ENCODE assay signal across 19 cellular contexts in the genomic region with DNA sequence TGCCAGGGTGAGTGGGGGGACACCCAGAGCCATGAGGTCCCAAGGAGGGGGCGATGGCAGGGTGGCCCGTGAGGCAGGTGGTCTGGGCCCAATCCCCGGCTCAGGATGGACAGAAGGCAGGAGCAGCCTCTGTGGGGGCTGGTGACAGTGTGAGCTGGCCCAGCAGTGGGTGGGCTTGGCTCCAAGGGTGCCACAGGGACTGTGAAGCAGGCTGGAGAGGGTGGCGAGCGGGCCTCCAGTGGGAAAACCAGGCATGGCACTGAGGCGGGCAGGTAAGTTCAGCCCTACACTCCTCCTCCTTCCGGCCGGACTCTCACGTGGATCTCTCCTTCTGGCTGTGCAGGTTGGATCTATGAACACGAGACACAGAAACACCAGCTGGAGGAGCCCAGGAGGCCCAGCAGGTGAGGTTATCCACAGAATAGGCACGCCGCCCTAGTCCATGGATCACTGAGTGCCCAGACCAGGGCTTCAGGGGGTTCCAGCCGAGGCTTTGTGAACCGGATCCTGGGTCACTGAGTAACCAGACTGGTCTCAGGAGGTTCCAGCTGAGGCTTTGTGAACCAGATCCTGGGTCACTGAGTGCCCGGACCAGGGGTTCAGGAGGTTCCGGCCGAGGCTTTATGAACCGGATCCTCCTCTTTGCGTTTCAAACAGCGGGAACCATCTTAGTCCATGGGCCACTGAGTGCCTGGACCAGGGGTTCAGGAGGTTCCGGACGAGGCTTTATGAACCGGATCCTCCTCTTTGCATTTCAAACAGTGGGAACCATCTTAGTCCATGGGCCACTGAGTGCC.
DNase-seq lines count a peak whose midpoint lies in the region; ATAC-seq and TF ChIP-seq lines count a peak whose summit lies in the region.
"Had no signal": no experiment of that assay in that cellular context is flagged by ENCODE, and none has a peak within 500 bp of the region (broad histone marks: within the 10 kb centered on the region; RNA-seq: fewer than 3 reads in every experiment).

No MANE protein-coding gene starts in this region.

- H3K27ac Mint-ChIP-seq in natural killer cell treated with Interleukin-12 subunit alpha and Interleukin-12 subunit beta and Interleukin-15 and Interleukin-18, amount 100 ng/mL, for 72 hours, result no peak overlapping the region
- H3K27ac Mint-ChIP-seq in natural killer cell (no peak overlapping the region), WTC11 (no peak overlapping the region)
- H3K27ac Mint-ChIP-seq: CD4-positive, alpha-beta T cell; H9; HFFc6 had no signal

- H3K27ac ChIP-seq in lower lobe of right lung, result no peak overlapping the region
- no peak overlapping the region for H3K27ac ChIP-seq in aorta (ENCODE audit: low read depth in 1 of 2, low read length in 2 of 2)
- no peak overlapping the region for H3K27ac ChIP-seq in gastroesophageal sphincter
- H3K27ac ChIP-seq in Karpas-422 (ENCODE audit: low read length), result no peak overlapping the region
- H3K27ac ChIP-seq: SJSA1 had no signal

- H3K4me3 ChIP-seq in lower lobe of right lung (no peak overlapping the region), aorta (ENCODE audit: low read length in 2 of 2) (no peak overlapping the region), gastroesophageal sphincter (no peak overlapping the region), Karpas-422 (ENCODE audit: low read length) (no peak overlapping the region)
- H3K4me3 ChIP-seq: SJSA1 had no signal

- TF ChIP-seq EP300 in gastroesophageal sphincter (IDR thresholded peaks at IDR 0.05), result no peak

- H3K4me1 ChIP-seq in lower lobe of right lung (no peaks in the 10 kb centered on the region), aorta (ENCODE audit: control insufficient read depth in 1 of 2, insufficient read depth in 2 of 2, low read length in 2 of 2) (no peaks in the 10 kb centered on the region), gastroesophageal sphincter (no peaks in the 10 kb centered on the region), Karpas-422 (ENCODE audit: low read length) (no peaks in the 10 kb centered on the region)
- H3K4me1 ChIP-seq: SJSA1 had no signal

- H3K27me3 ChIP-seq in lower lobe of right lung (ENCODE audit: low read depth) (peaks cover 55% of the 10 kb centered on the region), aorta (ENCODE audit: control insufficient read depth in 1 of 2, insufficient read depth in 2 of 2, low read length in 1 of 2) (no peaks in the 10 kb centered on the region), gastroesophageal sphincter (peaks cover 86% of the 10 kb centered on the region), Karpas-422 (ENCODE audit: low read length) (no peaks in the 10 kb centered on the region)

- CTCF ChIA-PET in WTC11 (lab: Charles Lee), result interaction anchor here (2.4 kb wide), 1 partner anchor 90 kb away, joined by 8 read pairs; no protein-coding TSS in a partner anchor

- no peak overlapping the region for H3K4me2 ChIP-seq in Karpas-422 (ENCODE audit: low read depth, low read length, poor library complexity, severe bottlenecking)

- H3K79me2 ChIP-seq in Karpas-422 (ENCODE audit: low read length), result no peaks in the 10 kb centered on the region

- no peak for ATAC-seq in natural killer cell treated with Interleukin-12 subunit alpha and Interleukin-12 subunit beta and Interleukin-15 and Interleukin-18, amount 100 ng/mL, for 72 hours
- ATAC-seq in natural killer cell (no peak), WTC11 (no peak), lower lobe of right lung (no peak), aorta (ENCODE audit: low FRiP score) (no peak), gastroesophageal sphincter (no peak)

- H3K36me3 Mint-ChIP-seq in natural killer cell treated with Interleukin-12 subunit alpha and Interleukin-12 subunit beta and Interleukin-15 and Interleukin-18, amount 100 ng/mL, for 72 hours, result peaks cover 5% of the 10 kb centered on the region
- H3K36me3 Mint-ChIP-seq in natural killer cell, result peaks cover 8% of the 10 kb centered on the region
- no peaks in the 10 kb centered on the region for H3K36me3 Mint-ChIP-seq in WTC11

- H4K20me1 ChIP-seq in Karpas-422 (ENCODE audit: insufficient read depth, low read depth, low read length), result no peaks in the 10 kb centered on the region; the same call in 1 of the 2 replicates

- peaks cover 5% of the 10 kb centered on the region for H3K9me3 Mint-ChIP-seq in natural killer cell treated with Interleukin-12 subunit alpha and Interleukin-12 subunit beta and Interleukin-15 and Interleukin-18, amount 100 ng/mL, for 72 hours
- H3K9me3 Mint-ChIP-seq in natural killer cell, result peaks cover under 1 to 6% of the 10 kb centered on the region in 2 donors
- H3K9me3 Mint-ChIP-seq in WTC11, result peaks cover 5% of the 10 kb centered on the region

- intact Hi-C loops in natural killer cell (cut with micrococcal nuclease) (no loop called here), lower lobe of right lung (cut with DNase I) (no loop called here), aorta (cut with DNase I) (no loop called here)

- H3K9me3 ChIP-seq in lower lobe of right lung, result peaks cover 11% of the 10 kb centered on the region
- H3K9me3 ChIP-seq in aorta (ENCODE audit: control insufficient read depth, low read length), result peaks cover 4% of the 10 kb centered on the region
- peaks cover 0 to 30% (median 2%) of the 10 kb centered on the region in 3 donors for H3K9me3 ChIP-seq in gastroesophageal sphincter
- H3K9me3 ChIP-seq in Karpas-422 (ENCODE audit: low read length), result no peaks in the 10 kb centered on the region; the same call in 1 of the 2 replicates
- H3K9me3 ChIP-seq: SJSA1 had no signal

- TF ChIP-seq POLR2A in gastroesophageal sphincter (IDR thresholded peaks at IDR 0.05), result no peak

- no peaks in the 10 kb centered on the region for H3K4me1 Mint-ChIP-seq in natural killer cell treated with Interleukin-12 subunit alpha and Interleukin-12 subunit beta and Interleukin-15 and Interleukin-18, amount 100 ng/mL, for 72 hours (ENCODE audit: low read depth in 2 of 2)
- H3K4me1 Mint-ChIP-seq in natural killer cell, result no peaks in the 10 kb centered on the region
- no peaks in the 10 kb centered on the region; the same call in 1 of the 2 replicates for H3K4me1 Mint-ChIP-seq in WTC11

- H3K4me3 Mint-ChIP-seq in natural killer cell treated with Interleukin-12 subunit alpha and Interleukin-12 subunit beta and Interleukin-15 and Interleukin-18, amount 100 ng/mL, for 72 hours, result no peak overlapping the region
- H3K4me3 Mint-ChIP-seq in natural killer cell (no peak overlapping the region), WTC11 (no peak overlapping the region)
- H3K4me3 Mint-ChIP-seq: CD4-positive, alpha-beta T cell; H9; HFFc6 had no signal

- no peak overlapping the region for H2AFZ ChIP-seq in Karpas-422 (ENCODE audit: low read length)

- H3K9ac ChIP-seq in Karpas-422 (ENCODE audit: low read length), result no peak overlapping the region

- H3K36me3 ChIP-seq in lower lobe of right lung (no peaks in the 10 kb centered on the region), aorta (ENCODE audit: control insufficient read depth in 1 of 2, insufficient read depth in 2 of 2, low read length in 1 of 2) (no peaks in the 10 kb centered on the region), gastroesophageal sphincter (no peaks in the 10 kb centered on the region), Karpas-422 (ENCODE audit: insufficient read depth, low read length) (no peaks in the 10 kb centered on the region)
- H3K36me3 ChIP-seq: SJSA1 had no signal

- no peak for TF ChIP-seq CTCF in natural killer cell (IDR thresholded peaks at IDR 0.05)
- TF ChIP-seq CTCF in WTC11 (IDR thresholded peaks at IDR 0.05), result no peak
- TF ChIP-seq CTCF in lower lobe of right lung (IDR thresholded peaks at IDR 0.05), result no peak
- no peak for TF ChIP-seq CTCF in gastroesophageal sphincter (IDR thresholded peaks at IDR 0.05)

- no peaks in the 10 kb centered on the region for H3K9me2 ChIP-seq in Karpas-422 (replicated peaks; ENCODE audit: insufficient read depth, low read length)

- POLR2A ChIA-PET in WTC11 (lab: Charles Lee), result no interaction called here

- peaks cover 7 to 9% of the 10 kb centered on the region in 2 donors for H3K27me3 Mint-ChIP-seq in natural killer cell treated with Interleukin-12 subunit alpha and Interleukin-12 subunit beta and Interleukin-15 and Interleukin-18, amount 100 ng/mL, for 72 hours
- peaks cover 2 to 15% of the 10 kb centered on the region in 2 donors for H3K27me3 Mint-ChIP-seq in natural killer cell (ENCODE audit: low read depth in 2 of 2)
- H3K27me3 Mint-ChIP-seq in WTC11 (ENCODE audit: low read depth), result peaks cover 6% of the 10 kb centered on the region

- DNase-seq in natural killer cell treated with Interleukin-12 subunit alpha and Interleukin-12 subunit beta and Interleukin-15 and Interleukin-18, amount 100 ng/mL, for 72 hours (ENCODE audit: low spot score), result peak; percentile 48
- DNase-seq in natural killer cell, result no peak
- DNase-seq in WTC11 (ENCODE audit: low spot score), result peak; percentile 7
- DNase-seq in lower lobe of right lung, result peak; percentile 26
- DNase-seq in aorta, result peak; percentile 34 to 72
- no peak for DNase-seq in activated CD4-positive, alpha-beta T cell treated with anti-CD3 and anti-CD28 coated beads, Interleukin-2, amount 50 U/mL, for 1 hour
- DNase-seq in Karpas-422, result no peak
- DNase-seq: HFFc6; KG1; NCI-H1092 treated with DMSO at 0.1 percent for 48 hours; NCI-H1436 treated with DMSO at 0.1 percent for 48 hours; NCI-H1930; NCI-H510A; NCI-H748 treated with DMSO at 0.1 percent for 48 hours; NK-92 treated with Interleukin-12 subunit alpha and Interleukin-12 subunit beta, amount 100 ng/mL, for 24 hours had no signal

- 84% methylated on average over 22 to 23 of the region's 23 CpGs for WGBS in aorta, 2 donors
- 70 to 83% methylated on average over 1 to 2 of the region's 23 CpGs for WGBS in gastroesophageal sphincter (ENCODE audit: low coverage in 1 of 2), 2 donors

TF ChIP-seq in WTC11, 78 proteins besides CTCF, POLR2A, EP300 and RAD21 (continues in another document):
- no peak for TF ChIP-seq MYBL2 (CRISPR knock-in tag; IDR thresholded peaks at IDR 0.05)
- TF ChIP-seq NR3C1 (CRISPR knock-in tag; conservative IDR thresholded peaks at IDR 0.05; ENCODE audit: low read depth), result no peak
- TF ChIP-seq, protein P1, sequence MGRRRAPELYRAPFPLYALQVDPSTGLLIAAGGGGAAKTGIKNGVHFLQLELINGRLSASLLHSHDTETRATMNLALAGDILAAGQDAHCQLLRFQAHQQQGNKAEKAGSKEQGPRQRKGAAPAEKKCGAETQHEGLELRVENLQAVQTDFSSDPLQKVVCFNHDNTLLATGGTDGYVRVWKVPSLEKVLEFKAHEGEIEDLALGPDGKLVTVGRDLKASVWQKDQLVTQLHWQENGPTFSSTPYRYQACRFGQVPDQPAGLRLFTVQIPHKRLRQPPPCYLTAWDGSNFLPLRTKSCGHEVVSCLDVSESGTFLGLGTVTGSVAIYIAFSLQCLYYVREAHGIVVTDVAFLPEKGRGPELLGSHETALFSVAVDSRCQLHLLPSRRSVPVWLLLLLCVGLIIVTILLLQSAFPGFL (CRISPR knock-in tag; IDR thresholded peaks at IDR 0.05; ENCODE audit: borderline replicate concordance), result no peak
- TF ChIP-seq KAT7 (CRISPR knock-in tag; IDR thresholded peaks at IDR 0.05; ENCODE audit: borderline replicate concordance), result no peak
- no peak for TF ChIP-seq NFATC4 (CRISPR knock-in tag; IDR thresholded peaks at IDR 0.05)
- TF ChIP-seq ELF4 (CRISPR knock-in tag; IDR thresholded peaks at IDR 0.05; ENCODE audit: low read depth), result no peak
- TF ChIP-seq IRF2 (CRISPR knock-in tag; IDR thresholded peaks at IDR 0.05; ENCODE audit: borderline replicate concordance, low read depth), result no peak

Comparison
In these comparisons a context has a peak if more than half of its experiments do, and no peak if none do; other contexts are left out.
1. DNase-seq: peak in natural killer cell treated with Interleukin-12 subunit alpha and Interleukin-12 subunit beta and Interleukin-15 and Interleukin-18, amount 100 ng/mL, for 72 hours (single experiment), WTC11 (single experiment), lower lobe of right lung (single experiment) and aorta (2 of 2); none in natural killer cell (single experiment), activated CD4-positive, alpha-beta T cell treated with anti-CD3 and anti-CD28 coated beads, Interleukin-2, amount 50 U/mL, for 1 hour (single experiment) and Karpas-422 (single experiment).